In the genomic region with DNA sequence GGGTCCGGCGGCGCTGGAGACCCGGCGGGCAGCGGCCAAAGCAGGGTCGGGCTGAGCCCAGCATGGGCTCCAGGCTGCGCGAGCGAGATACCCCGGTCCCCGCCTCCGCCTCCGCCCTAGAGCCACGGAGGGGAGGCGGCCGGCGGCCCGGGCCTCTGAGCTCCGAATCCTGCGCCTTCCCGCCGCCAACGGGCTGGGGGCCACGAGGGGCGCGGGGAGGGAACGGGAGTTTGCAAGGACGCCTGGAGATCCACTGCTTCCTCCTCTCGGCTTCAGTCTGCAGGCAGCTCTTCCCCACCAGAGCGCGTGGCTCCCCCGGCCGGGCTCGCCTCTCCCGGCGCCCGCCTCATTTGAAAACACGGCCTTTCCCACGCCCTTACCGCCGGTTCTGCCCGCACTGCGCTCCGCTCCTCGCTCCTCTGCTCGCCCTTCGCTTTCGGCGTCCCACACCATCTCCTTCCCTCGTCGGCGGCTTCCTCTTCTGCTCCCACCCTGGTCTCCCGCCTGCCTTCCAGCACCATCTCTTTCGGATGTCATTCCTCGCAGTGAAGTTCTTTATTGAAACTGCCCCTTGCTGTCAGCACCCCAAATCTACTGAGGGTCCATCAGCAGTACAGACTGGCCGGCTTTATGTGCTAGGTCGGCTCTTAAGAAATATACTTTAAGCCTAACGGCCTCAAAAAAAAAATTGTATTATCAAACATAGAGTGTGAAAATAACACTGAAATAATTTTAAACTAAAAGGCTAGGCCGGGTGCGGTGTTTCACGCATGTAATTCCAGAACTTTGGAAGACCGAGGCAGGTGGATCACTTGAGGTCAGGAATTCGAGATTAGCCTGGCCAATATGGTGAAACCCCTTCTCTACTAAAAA, we compare ENCODE assay signal across 9 cellular contexts.
DNase-seq lines count a peak whose midpoint lies in the region; ATAC-seq and TF ChIP-seq lines count a peak whose summit lies in the region.
"Had no signal": no experiment of that assay in that cellular context is flagged by ENCODE, and none has a peak within 500 bp of the region (broad histone marks: within the 10 kb centered on the region; RNA-seq: fewer than 3 reads in every experiment).

No MANE protein-coding gene starts in this region.

- H3K27ac ChIP-seq in HUES6 (ENCODE audit: low read depth, low read length): peak overlapping the region; percentile 96
- peak overlapping the region; percentile 66 for H3K27ac ChIP-seq in angular gyrus (ENCODE audit: low read depth, low read length)
- no peak overlapping the region for H3K27ac ChIP-seq in sigmoid colon
- H3K27ac ChIP-seq in PC-3 (ENCODE audit: low read length): no peak overlapping the region

- no TSS peak for BruUV-seq in PC-3 (replicated peaks; lab: Mats Ljungman, UMichigan)

- H3K9ac ChIP-seq in HUES6 (ENCODE audit: low read length) (peak overlapping the region; percentile 100), PC-3 (ENCODE audit: low read length) (no peak overlapping the region)

- no peak overlapping the region for H3K4me2 ChIP-seq in PC-3 (ENCODE audit: low read length)

- H4K20me1 ChIP-seq in PC-3 (ENCODE audit: low read length): no peaks in the 10 kb centered on the region

- 13 to 17% methylated on average over 64 of the region's 64 CpGs for WGBS in sigmoid colon, 2 donors

- no peak overlapping the region for H2AFZ ChIP-seq in PC-3 (ENCODE audit: low read length)

- no peak for TF ChIP-seq EP300 in sigmoid colon (IDR thresholded peaks at IDR 0.05)

- POLR2A ChIA-PET in PC-3 (lab: Charles Lee; ENCODE audit: unreplicated experiment): no interaction called here

- H3K4me1 ChIP-seq in HUES6 (ENCODE audit: control insufficient read depth, insufficient read depth, low read length) (peaks cover 21% of the 10 kb centered on the region), sigmoid colon (peaks cover 0 to 13% (median 5%) of the 10 kb centered on the region in 4 donors), PC-3 (ENCODE audit: insufficient read depth, low read length) (peaks cover 6% of the 10 kb centered on the region)

- DNase-seq in iPS-NIHi11 (ENCODE audit: low spot score): peak; percentile 71
- no peak for DNase-seq in sigmoid colon
- no peak for DNase-seq in HPDE6-E6E7 (ENCODE audit: extremely low spot score)
- DNase-seq in PC-3: no peak
- DNase-seq in effector CD8-positive, alpha-beta T cell (lab: John Stamatoyannopoulos, UW): no peak
- no peak for DNase-seq in NCI-H1694 treated with DMSO at 0.1 percent for 48 hours (lab: John Stamatoyannopoulos, UW)

- TF ChIP-seq POLR2A in sigmoid colon (IDR thresholded peaks at IDR 0.05): no peak

- intact Hi-C loops in sigmoid colon (cut with DNase I): no loop called here
- intact Hi-C loops in PC-3 (cut with micrococcal nuclease): no loop called here

- H3K9me3 ChIP-seq in HUES6 (ENCODE audit: control insufficient read depth, insufficient read depth, low read depth, low read length) (peaks cover 4% of the 10 kb centered on the region; the same call in 1 of the 2 replicates), sigmoid colon (no peaks in the 10 kb centered on the region), PC-3 (ENCODE audit: low read length) (no peaks in the 10 kb centered on the region)

- peaks cover 13% of the 10 kb centered on the region for H3K36me3 ChIP-seq in HUES6 (ENCODE audit: control insufficient read depth, insufficient read depth, low read length)
- no peaks in the 10 kb centered on the region for H3K36me3 ChIP-seq in sigmoid colon
- H3K36me3 ChIP-seq in PC-3 (ENCODE audit: low read depth, low read length): no peaks in the 10 kb centered on the region

- TF ChIP-seq CTCF in sigmoid colon (IDR thresholded peaks at IDR 0.05) (no peak), PC-3 (conservative IDR thresholded peaks at IDR 0.05; ENCODE audit: low read depth, low read length) (no peak)

- CTCF ChIA-PET in PC-3 (lab: Charles Lee): no interaction called here

- no peak for ATAC-seq in PC-3
- ATAC-seq: Panc1 had no signal

- H3K4me3 ChIP-seq in HUES6 (ENCODE audit: low read depth, low read length): peak overlapping the region; percentile 66
- peak overlapping the region; percentile 18 to 63 (median 52) for H3K4me3 ChIP-seq in sigmoid colon
- no peak overlapping the region for H3K4me3 ChIP-seq in PC-3 (ENCODE audit: low read length)

- no peaks in the 10 kb centered on the region for H3K9me2 ChIP-seq in PC-3 (replicated peaks; ENCODE audit: low read length)

- H3K79me2 ChIP-seq in PC-3 (ENCODE audit: low read length): no peaks in the 10 kb centered on the region

- no peaks in the 10 kb centered on the region for H3F3A ChIP-seq in PC-3 (ENCODE audit: low read length, unreplicated experiment)

- H3K27me3 ChIP-seq in HUES6 (ENCODE audit: control insufficient read depth, insufficient read depth, low read length): peaks cover 21% of the 10 kb centered on the region; the same call in 1 of the 2 replicates
- H3K27me3 ChIP-seq in sigmoid colon: no peaks in the 10 kb centered on the region
- no peaks in the 10 kb centered on the region for H3K27me3 ChIP-seq in PC-3 (ENCODE audit: low read length)

Comparison
In these comparisons a context has a peak if more than half of its experiments do, and no peak if none do; other contexts are left out.
1. H3K27ac ChIP-seq: peak in HUES6 (single experiment) and angular gyrus (single experiment); none in sigmoid colon (0 of 4) and PC-3 (single experiment).